Comparison of ENCODE assay signal across 17 cellular contexts in genomic region chr1:5947978-5948680, GRCh38. TPM values are rescaled to one million over a fixed set of nuclear protein-coding genes. Genes with fewer than 3 reads are reported as not detected.
DNase-seq lines count a peak whose midpoint lies in the region; ATAC-seq and TF ChIP-seq lines count a peak whose summit lies in the region.
"Had no signal": no experiment of that assay in that cellular context is flagged by ENCODE, and none has a peak within 500 bp of the region (broad histone marks: within the 10 kb centered on the region; RNA-seq: fewer than 3 reads in every experiment).

No MANE protein-coding gene starts in this region.

- no peak for TF ChIP-seq CTCF in coronary artery (IDR thresholded peaks at IDR 0.05)

- no CpG with 5 or more reads among the region's 20 CpGs for WGBS in neuronal stem cell (ENCODE audit: extremely low coverage in 2 of 2, insufficient read length in 2 of 2, insufficient replicate concordance in 1 of 2), 2 donors

- H2BK120ac ChIP-seq in neuronal stem cell (ENCODE audit: low read depth, low read length) = no peak overlapping the region

- H3K27me3 Mint-ChIP-seq in activated naive CD4-positive, alpha-beta T cell treated with anti-CD3 and anti-CD28 coated beads, Interleukin-2, amount 10 ng/mL, durations not matched to agents 7 days and 5 days = no peaks in the 10 kb centered on the region
- H3K27me3 Mint-ChIP-seq in CD4-positive, alpha-beta memory T cell = no peaks in the 10 kb centered on the region

- H3K4me1 ChIP-seq in neuronal stem cell (ENCODE audit: control insufficient read depth in 2 of 2, insufficient read depth in 1 of 2, low read depth in 1 of 2, low read length in 2 of 2) = no peaks in the 10 kb centered on the region
- no peaks in the 10 kb centered on the region for H3K4me1 ChIP-seq in CD4-positive, alpha-beta memory T cell (ENCODE audit: insufficient read depth, low read length)
- H3K4me1 ChIP-seq: Peyer's patch had no signal

- peaks cover 0 to 1% of the 10 kb centered on the region in 2 donors for H3K9me3 ChIP-seq in neuronal stem cell (replicated peaks in 1 of 2; ENCODE audit: control insufficient read depth in 2 of 2, insufficient read depth in 1 of 2, low read depth in 1 of 2, low read length in 2 of 2)
- no peaks in the 10 kb centered on the region for H3K9me3 ChIP-seq in CD4-positive, alpha-beta memory T cell (ENCODE audit: control insufficient read depth in 1 of 2, low read length in 2 of 2)
- H3K9me3 ChIP-seq: Peyer's patch had no signal

- DNase-seq in activated effector memory CD4-positive, alpha-beta T cell treated with anti-CD3 and anti-CD28 coated beads, Interleukin-2, amount 50 U/mL, for 16 hours = peak; percentile 24
- DNase-seq in activated effector memory CD4-positive, alpha-beta T cell treated with Interleukin-2 at 50 U/mL for 16 hours = no peak
- DNase-seq in coronary artery (ENCODE audit: low spot score) (peak; percentile 40), neuronal stem cell (ENCODE audit: low spot score) (no peak), dedifferentiated amniotic fluid mesenchymal stem cell (ENCODE audit: extremely low spot score) (no peak)
- DNase-seq in activated naive CD4-positive, alpha-beta T cell treated with anti-CD3 and anti-CD28 coated beads, Interleukin-2, amount 10 ng/mL, durations not matched to agents 7 days and 5 days = no peak
- DNase-seq in CD4-positive, alpha-beta memory T cell = no peak
- DNase-seq: DMS53, HFFc6, KBM-7, NCI-H1048, NCI-H1694 treated with DMSO at 0.1 percent for 48 hours, NCI-H446 treated with DMSO at 0.1 percent for 48 hours, SHP77 had no signal

- H2AFZ ChIP-seq in neuronal stem cell (ENCODE audit: low read length) = no peak overlapping the region
- H2AFZ ChIP-seq: GM23338 had no signal

- no peak overlapping the region for H3K4me3 Mint-ChIP-seq in activated naive CD4-positive, alpha-beta T cell treated with anti-CD3 and anti-CD28 coated beads, Interleukin-2, amount 10 ng/mL, durations not matched to agents 7 days and 5 days
- H3K4me3 Mint-ChIP-seq in CD4-positive, alpha-beta memory T cell = no peak overlapping the region
- H3K4me3 Mint-ChIP-seq: GM23338, HFFc6 had no signal

- no peaks in the 10 kb centered on the region for H3K4me1 Mint-ChIP-seq in activated naive CD4-positive, alpha-beta T cell treated with anti-CD3 and anti-CD28 coated beads, Interleukin-2, amount 10 ng/mL, durations not matched to agents 7 days and 5 days
- peaks cover 0 to 4% (median under 1%) of the 10 kb centered on the region in 4 donors for H3K4me1 Mint-ChIP-seq in CD4-positive, alpha-beta memory T cell
- H3K4me1 Mint-ChIP-seq: GM23338 had no signal

- H3K4ac ChIP-seq in neuronal stem cell (ENCODE audit: low read length) = no peak overlapping the region

- H3K27ac Mint-ChIP-seq in activated naive CD4-positive, alpha-beta T cell treated with anti-CD3 and anti-CD28 coated beads, Interleukin-2, amount 10 ng/mL, durations not matched to agents 7 days and 5 days = no peak overlapping the region
- peak overlapping the region in 1 of 7 donors; percentile 17 for H3K27ac Mint-ChIP-seq in CD4-positive, alpha-beta memory T cell
- H3K27ac Mint-ChIP-seq: GM23338, HFFc6 had no signal

- H3K9ac ChIP-seq in neuronal stem cell (ENCODE audit: low read depth, low read length, poor library complexity) = peak overlapping the region; percentile 10

- CTCF ChIA-PET in activated naive CD4-positive, alpha-beta T cell treated with anti-CD3 and anti-CD28 coated beads, Interleukin-2, amount 10 ng/mL, durations not matched to agents 7 days and 5 days (lab: Charles Lee) = no interaction called here
- CTCF ChIA-PET in CD4-positive, alpha-beta memory T cell (lab: Charles Lee; ENCODE audit: partially characterized antibody) = no interaction called here

- H3K79me1 ChIP-seq in neuronal stem cell (ENCODE audit: low read depth, low read length) = no peaks in the 10 kb centered on the region

- H2BK15ac ChIP-seq in neuronal stem cell (ENCODE audit: low read length) = no peak overlapping the region

- no peak for ATAC-seq in HG02588 (IDR thresholded peaks at IDR 0.05; ENCODE audit: unreplicated experiment)
- ATAC-seq: GM23338 had no signal

- H4K8ac ChIP-seq in neuronal stem cell (ENCODE audit: low read depth, low read length) = no peak overlapping the region

- peak overlapping the region; percentile 20 for H3K23ac ChIP-seq in neuronal stem cell (ENCODE audit: low read depth, low read length, poor library complexity)

- no peaks in the 10 kb centered on the region for H3K27me3 ChIP-seq in neuronal stem cell (ENCODE audit: control insufficient read depth in 3 of 3, insufficient read depth in 3 of 3, low read depth in 1 of 3, low read length in 3 of 3)
- no peaks in the 10 kb centered on the region for H3K27me3 ChIP-seq in CD4-positive, alpha-beta memory T cell (ENCODE audit: insufficient read depth, low read length)
- H3K27me3 ChIP-seq: Peyer's patch had no signal

- no peak overlapping the region for H2AK5ac ChIP-seq in neuronal stem cell (ENCODE audit: low read depth, low read length)

- peaks cover 18 to 62% of the 10 kb centered on the region in 2 donors for H3K36me3 ChIP-seq in neuronal stem cell (replicated peaks in 1 of 2; ENCODE audit: control insufficient read depth in 2 of 2, insufficient read depth in 2 of 2, low read length in 2 of 2)
- no peaks in the 10 kb centered on the region for H3K36me3 ChIP-seq in CD4-positive, alpha-beta memory T cell (ENCODE audit: insufficient read depth, low read length)

- no peaks in the 10 kb centered on the region for H3K9me3 Mint-ChIP-seq in activated naive CD4-positive, alpha-beta T cell treated with anti-CD3 and anti-CD28 coated beads, Interleukin-2, amount 10 ng/mL, durations not matched to agents 7 days and 5 days
- H3K9me3 Mint-ChIP-seq in CD4-positive, alpha-beta memory T cell = no peaks in the 10 kb centered on the region
- H3K9me3 Mint-ChIP-seq: GM23338, HFFc6 had no signal

- intact Hi-C loops in CD4-positive, alpha-beta memory T cell (cut with micrococcal nuclease) = no loop called here

- no peak overlapping the region for H3K14ac ChIP-seq in neuronal stem cell (ENCODE audit: low read length)

- H3K4me3 ChIP-seq in coronary artery (no peak overlapping the region), neuronal stem cell (ENCODE audit: low read length in 2 of 2) (no peak overlapping the region)
- H3K4me3 ChIP-seq in CD4-positive, alpha-beta memory T cell (ENCODE audit: low read length in 2 of 2) = no peak overlapping the region
- H3K4me3 ChIP-seq: GM23338, Peyer's patch had no signal

- POLR2A ChIA-PET in CD4-positive, alpha-beta memory T cell (lab: Charles Lee; ENCODE audit: partially characterized antibody) = no interaction called here

- no peak overlapping the region for H2BK5ac ChIP-seq in neuronal stem cell (ENCODE audit: low read length)

- no peak overlapping the region for H3K18ac ChIP-seq in neuronal stem cell (ENCODE audit: low read length)

- H4K91ac ChIP-seq in neuronal stem cell (ENCODE audit: low read depth, low read length, poor library complexity) = no peak overlapping the region

- no peak overlapping the region for H3K27ac ChIP-seq in coronary artery
- no peak overlapping the region for H3K27ac ChIP-seq in neuronal stem cell (replicated peaks; ENCODE audit: low read length)
- H3K27ac ChIP-seq in CD4-positive, alpha-beta memory T cell (ENCODE audit: low read depth, low read length) = no peak overlapping the region
- H3K27ac ChIP-seq: Peyer's patch had no signal

- H3K4me2 ChIP-seq in neuronal stem cell (ENCODE audit: insufficient read depth, low read length, poor library complexity, severe bottlenecking) = no peak overlapping the region
- H3K4me2 ChIP-seq: GM23338 had no signal

- H3K36me3 Mint-ChIP-seq in activated naive CD4-positive, alpha-beta T cell treated with anti-CD3 and anti-CD28 coated beads, Interleukin-2, amount 10 ng/mL, durations not matched to agents 7 days and 5 days = peaks cover 3% of the 10 kb centered on the region
- H3K36me3 Mint-ChIP-seq in CD4-positive, alpha-beta memory T cell = peaks cover 20 to 21% of the 10 kb centered on the region in 2 donors

- H2BK12ac ChIP-seq in neuronal stem cell (ENCODE audit: low read length) = no peak overlapping the region

RNA-seq across cellular contexts. Expression of gene NPHP4, which starts 44.1 kb away (rescaled TPM):
- polyA plus RNA-seq in neuronal stem cell (2013, experiment 1 of 2) = 9.7 TPM
- 9.5 TPM for polyA plus RNA-seq in neuronal stem cell (2013, experiment 2 of 2)
- total RNA-seq in CD4-positive, alpha-beta memory T cell = 1 to 10 TPM; 7.6 to 9.6 TPM
- 1 to 10 TPM; 1.0 to 1.1 TPM for polyA plus RNA-seq in CD4-positive, alpha-beta memory T cell

Comparison
In these comparisons a context has a peak if more than half of its experiments do, and no peak if none do; other contexts are left out.
1. DNase-seq: peak in activated effector memory CD4-positive, alpha-beta T cell treated with anti-CD3 and anti-CD28 coated beads, Interleukin-2, amount 50 U/mL, for 16 hours (single experiment) and coronary artery (single experiment); none in activated effector memory CD4-positive, alpha-beta T cell treated with Interleukin-2 at 50 U/mL for 16 hours (single experiment), neuronal stem cell (single experiment), dedifferentiated amniotic fluid mesenchymal stem cell (single experiment), activated naive CD4-positive, alpha-beta T cell treated with anti-CD3 and anti-CD28 coated beads, Interleukin-2, amount 10 ng/mL, durations not matched to agents 7 days and 5 days (single experiment) and CD4-positive, alpha-beta memory T cell (0 of 5).